Comparison of ENCODE assay signal across 8 cellular contexts in genomic region chr1:153627797-153628626, GRCh38. TPM values are rescaled to one million over a fixed set of nuclear protein-coding genes. Genes with fewer than 3 reads are reported as not detected.
DNase-seq lines count a peak whose midpoint lies in the region; ATAC-seq and TF ChIP-seq lines count a peak whose summit lies in the region.

Gene S100A1 (plus strand): TSS chr1:153628434. CDS start chr1:153630522, 2,088 bp downstream.

- H3K9ac ChIP-seq in mucosa of rectum (ENCODE audit: low read depth in 1 of 2, low read length in 2 of 2), result peak within 1 kb of the TSS; percentile 85 to 95

- H3K36me3 ChIP-seq in mucosa of rectum (ENCODE audit: control insufficient read depth in 2 of 2, insufficient read depth in 2 of 2, low read length in 2 of 2), result peaks cover 2% of the 10 kb centered on the region in 2 donors
- no peaks in the 10 kb centered on the region for H3K36me3 ChIP-seq in vagina

- POLR2A ChIA-PET in activated naive CD8-positive, alpha-beta T cell treated with anti-CD3 and anti-CD28 coated beads, Interleukin-2, amount 10 ng/mL, durations not matched to agents 7 days and 5 days (lab: Charles Lee), result interaction anchor here (0.8 kb wide), 1 partner anchor 29 kb away, joined by 3 read pairs; no protein-coding TSS in a partner anchor

- H3K9me3 Mint-ChIP-seq in activated naive CD8-positive, alpha-beta T cell treated with anti-CD3 and anti-CD28 coated beads, Interleukin-2, amount 10 ng/mL, durations not matched to agents 7 days and 5 days, result no peaks in the 10 kb centered on the region
- no peaks in the 10 kb centered on the region for H3K9me3 Mint-ChIP-seq in activated naive CD8-positive, alpha-beta T cell treated with anti-CD3 and anti-CD28 coated beads for 36 hours

- intact Hi-C loops in vagina (cut with DNase I), result loop anchor here (5.0 kb wide), 1 partner anchor 96 kb away; no protein-coding TSS in a partner anchor

- H3K4me3 ChIP-seq in mucosa of rectum (ENCODE audit: low read length in 2 of 2) (peak within 1 kb of the TSS; percentile 76 to 85), vagina (peak within 1 kb of the TSS; percentile 48 to 68)

- peaks cover 4% of the 10 kb centered on the region for H3K36me3 Mint-ChIP-seq in activated naive CD8-positive, alpha-beta T cell treated with anti-CD3 and anti-CD28 coated beads, Interleukin-2, amount 10 ng/mL, durations not matched to agents 7 days and 5 days
- H3K36me3 Mint-ChIP-seq in activated naive CD8-positive, alpha-beta T cell treated with anti-CD3 and anti-CD28 coated beads for 36 hours, result peaks cover 3% of the 10 kb centered on the region

- H3K27me3 Mint-ChIP-seq in activated naive CD8-positive, alpha-beta T cell treated with anti-CD3 and anti-CD28 coated beads, Interleukin-2, amount 10 ng/mL, durations not matched to agents 7 days and 5 days, result no peaks in the 10 kb centered on the region
- H3K27me3 Mint-ChIP-seq in activated naive CD8-positive, alpha-beta T cell treated with anti-CD3 and anti-CD28 coated beads for 36 hours, result peaks cover 5% of the 10 kb centered on the region

- no peak for DNase-seq in activated naive CD8-positive, alpha-beta T cell treated with anti-CD3 and anti-CD28 coated beads, Interleukin-2, amount 10 ng/mL, durations not matched to agents 7 days and 5 days
- no peak for DNase-seq in activated naive CD8-positive, alpha-beta T cell treated with anti-CD3 and anti-CD28 coated beads for 36 hours
- DNase-seq in epithelial cell of prostate (ENCODE audit: low read depth, low spot score) (no peak), vagina (ENCODE audit: extremely low spot score in 2 of 2) (no peak), HuH-7.5 (ENCODE audit: low spot score) (no peak), SHP77 treated with DMSO at 0.1 percent for 48 hours (lab: John Stamatoyannopoulos, UW) (no peak)

- H3K27me3 ChIP-seq in mucosa of rectum (ENCODE audit: control insufficient read depth in 2 of 2, insufficient read depth in 2 of 2, low read length in 2 of 2), result no peaks in the 10 kb centered on the region
- H3K27me3 ChIP-seq in vagina, result no peaks in the 10 kb centered on the region

- TF ChIP-seq POLR2A in vagina (IDR thresholded peaks at IDR 0.05), result no peak

- no peak within 1 kb of the TSS for H3K4me3 Mint-ChIP-seq in activated naive CD8-positive, alpha-beta T cell treated with anti-CD3 and anti-CD28 coated beads, Interleukin-2, amount 10 ng/mL, durations not matched to agents 7 days and 5 days
- H3K4me3 Mint-ChIP-seq in activated naive CD8-positive, alpha-beta T cell treated with anti-CD3 and anti-CD28 coated beads for 36 hours, result no peak within 1 kb of the TSS

- H3K4me1 ChIP-seq in mucosa of rectum (ENCODE audit: control insufficient read depth in 2 of 2, insufficient read depth in 2 of 2, low read length in 2 of 2), result peaks cover 31 to 37% of the 10 kb centered on the region in 2 donors
- H3K4me1 ChIP-seq in vagina, result peaks cover 42% of the 10 kb centered on the region

- H3K9me3 ChIP-seq in mucosa of rectum (ENCODE audit: control insufficient read depth in 2 of 2, low read length in 2 of 2), result no peaks in the 10 kb centered on the region
- H3K9me3 ChIP-seq in vagina, result no peaks in the 10 kb centered on the region

- no peak for TF ChIP-seq CTCF in vagina (IDR thresholded peaks at IDR 0.05)

- H3K27ac ChIP-seq in epithelial cell of prostate (peak within 1 kb of the TSS; percentile 76), mucosa of rectum (ENCODE audit: low read depth in 2 of 2, low read length in 2 of 2) (peak within 1 kb of the TSS; percentile 79 to 92), vagina (peak within 1 kb of the TSS; percentile 95)

- peak; percentile 12 for ATAC-seq in activated naive CD8-positive, alpha-beta T cell treated with anti-CD3 and anti-CD28 coated beads, Interleukin-2, amount 10 ng/mL, durations not matched to agents 7 days and 5 days (ENCODE audit: low read depth)
- no peak for ATAC-seq in GM21529 (IDR thresholded peaks at IDR 0.05; ENCODE audit: unreplicated experiment)

- H3K4me1 Mint-ChIP-seq in activated naive CD8-positive, alpha-beta T cell treated with anti-CD3 and anti-CD28 coated beads, Interleukin-2, amount 10 ng/mL, durations not matched to agents 7 days and 5 days, result peaks cover 14% of the 10 kb centered on the region
- H3K4me1 Mint-ChIP-seq in activated naive CD8-positive, alpha-beta T cell treated with anti-CD3 and anti-CD28 coated beads for 36 hours, result peaks cover 5% of the 10 kb centered on the region

- H3K27ac Mint-ChIP-seq in activated naive CD8-positive, alpha-beta T cell treated with anti-CD3 and anti-CD28 coated beads, Interleukin-2, amount 10 ng/mL, durations not matched to agents 7 days and 5 days, result peak within 1 kb of the TSS; percentile 26
- no peak within 1 kb of the TSS for H3K27ac Mint-ChIP-seq in activated naive CD8-positive, alpha-beta T cell treated with anti-CD3 and anti-CD28 coated beads for 36 hours

RNA-seq across cellular contexts. Expression of gene S100A1, which starts in this region (rescaled TPM):
- total RNA-seq in activated naive CD8-positive, alpha-beta T cell treated with anti-CD3 and anti-CD28 coated beads, Interleukin-2, amount 10 ng/mL, durations not matched to agents 7 days and 5 days, result not detected
- not detected for total RNA-seq in activated naive CD8-positive, alpha-beta T cell treated with anti-CD3 and anti-CD28 coated beads for 36 hours
- not detected for total RNA-seq in vagina

Comparison
In these comparisons a context has a peak if more than half of its experiments do, and no peak if none do; other contexts are left out.
1. Peak in ATAC-seq in activated naive CD8-positive, alpha-beta T cell treated with anti-CD3 and anti-CD28 coated beads, Interleukin-2, amount 10 ng/mL, durations not matched to agents 7 days and 5 days; RNA of the gene not detected or under 1 TPM.